ENCODE assay signal across 8 cellular contexts in genomic region chr12:68686262-68686594, GRCh38. TPM values are rescaled to one million over a fixed set of nuclear protein-coding genes. Genes with fewer than 3 reads are reported as not detected.
DNase-seq lines count a peak whose midpoint lies in the region; ATAC-seq and TF ChIP-seq lines count a peak whose summit lies in the region.

No MANE protein-coding gene starts in this region.

- CTCF ChIA-PET in CD4-positive, alpha-beta T cell (lab: Charles Lee): interaction anchor here (1.6 kb wide), 1 partner anchor 327 kb away, joined by 5 read pairs; no protein-coding TSS in a partner anchor

- no peaks in the 10 kb centered on the region for H3K9me3 ChIP-seq in CD4-positive, alpha-beta T cell (ENCODE audit: control insufficient read depth, low read length)
- no peaks in the 10 kb centered on the region for H3K9me3 ChIP-seq in neural cell (ENCODE audit: low read length)

- no peaks in the 10 kb centered on the region for H3K9me2 ChIP-seq in neural cell (ENCODE audit: insufficient read depth, low read length)

- peak overlapping the region; percentile 58 for H3K4me3 ChIP-seq in KMS-11 (IDR thresholded peaks at IDR 0.05; ENCODE audit: insufficient read depth, low read depth, low read length)
- H3K4me3 ChIP-seq in neural cell (ENCODE audit: low read length): peak overlapping the region; percentile 88

- DNase-seq in CD4-positive, alpha-beta T cell: no peak
- no peak for DNase-seq in NCI-H446 (lab: John Stamatoyannopoulos, UW)
- no peak for DNase-seq in KG1 (lab: John Stamatoyannopoulos, UW)
- DNase-seq in NOMO-1 treated with DMSO at 0.1 percent for 48 hours (lab: John Stamatoyannopoulos, UW; ENCODE audit: unreplicated experiment): no peak
- DNase-seq in OCI-M2 (lab: John Stamatoyannopoulos, UW; ENCODE audit: unreplicated experiment): no peak

- no peaks in the 10 kb centered on the region for H3K27me3 Mint-ChIP-seq in CD4-positive, alpha-beta T cell
- no peaks in the 10 kb centered on the region for H3K27me3 Mint-ChIP-seq in dendritic cell treated with granulocyte-macrophage colony-stimulating factor and Interleukin-4, amounts not matched to agents 40 ng/mL and 50 ng/mL, for 4 days

- H3K4me3 Mint-ChIP-seq in CD4-positive, alpha-beta T cell: peak overlapping the region; percentile 100
- peak overlapping the region; percentile 87 for H3K4me3 Mint-ChIP-seq in dendritic cell treated with granulocyte-macrophage colony-stimulating factor and Interleukin-4, amounts not matched to agents 40 ng/mL and 50 ng/mL, for 4 days

- H3K79me2 ChIP-seq in KMS-11 (ENCODE audit: insufficient read depth, low read depth) (peaks cover 29% of the 10 kb centered on the region), neural cell (replicated peaks; ENCODE audit: insufficient read depth, low read length) (peaks cover 19% of the 10 kb centered on the region)

- POLR2A ChIA-PET in CD4-positive, alpha-beta T cell (lab: Charles Lee): interaction anchor here (0.6 to 2.4 kb wide), 10 partner anchors 11 to 354 kb away, joined by 3 to 14 read pairs (median 4); partner anchors contain the start of genes MDM1, MDM2 and RAP1B

- TF ChIP-seq RAD21 in neural cell (conservative IDR thresholded peaks at IDR 0.05): no peak

- H3F3A ChIP-seq in neural cell (ENCODE audit: insufficient read depth, low read length, poor library complexity, severe bottlenecking): no peaks in the 10 kb centered on the region

- intact Hi-C loops in CD4-positive, alpha-beta T cell (cut with DNase I, micrococcal nuclease): loop anchor here in 1 of 2 experiments (5.0 kb wide), 1 partner anchor 444 kb away; no protein-coding TSS in a partner anchor
- intact Hi-C loops in dendritic cell treated with granulocyte-macrophage colony-stimulating factor and Interleukin-4, amounts not matched to agents 40 ng/mL and 50 ng/mL, for 4 days (cut with micrococcal nuclease): loop anchor here (2.0 kb wide), 1 partner anchor 353 kb away; the partner anchor contains the start of gene MDM1

- peak overlapping the region; percentile 72; the same call in 1 of the 2 replicates for H3K9ac ChIP-seq in KMS-11
- peak overlapping the region; percentile 60 for H3K9ac ChIP-seq in neural cell (ENCODE audit: low read length)

- peak overlapping the region; percentile 56 for H3K4me2 ChIP-seq in KMS-11
- peak overlapping the region; percentile 44 for H3K4me2 ChIP-seq in neural cell (ENCODE audit: low read length)

- peaks cover 41% of the 10 kb centered on the region for H3K36me3 Mint-ChIP-seq in CD4-positive, alpha-beta T cell (ENCODE audit: low read depth)
- peaks cover 15% of the 10 kb centered on the region for H3K36me3 Mint-ChIP-seq in dendritic cell treated with granulocyte-macrophage colony-stimulating factor and Interleukin-4, amounts not matched to agents 40 ng/mL and 50 ng/mL, for 4 days (ENCODE audit: low read depth)

- TF ChIP-seq CTCF in CD4-positive, alpha-beta T cell (IDR thresholded peaks at IDR 0.05): no peak
- TF ChIP-seq CTCF in KMS-11 (conservative IDR thresholded peaks at IDR 0.05; ENCODE audit: low read depth, low read length) (no peak), neural cell (IDR thresholded peaks at IDR 0.05; ENCODE audit: poor library complexity, severe bottlenecking) (no peak)

- H4K20me1 ChIP-seq in KMS-11 (ENCODE audit: insufficient read depth) (no peaks in the 10 kb centered on the region), neural cell (ENCODE audit: insufficient read depth) (no peaks in the 10 kb centered on the region)

- peaks cover 47% of the 10 kb centered on the region for H3K4me1 Mint-ChIP-seq in CD4-positive, alpha-beta T cell (ENCODE audit: low read depth)
- peaks cover 9% of the 10 kb centered on the region for H3K4me1 Mint-ChIP-seq in dendritic cell treated with granulocyte-macrophage colony-stimulating factor and Interleukin-4, amounts not matched to agents 40 ng/mL and 50 ng/mL, for 4 days (ENCODE audit: low read depth)

- no peaks in the 10 kb centered on the region for H3K27me3 ChIP-seq in CD4-positive, alpha-beta T cell (ENCODE audit: control insufficient read depth, insufficient read depth, low read length)
- H3K27me3 ChIP-seq in KMS-11 (ENCODE audit: insufficient read depth, low read depth) (no peaks in the 10 kb centered on the region), neural cell (ENCODE audit: insufficient read depth, low read depth, low read length) (no peaks in the 10 kb centered on the region)

- no peak for ATAC-seq in CD4-positive, alpha-beta T cell (ENCODE audit: poor library complexity)

- H2AFZ ChIP-seq in KMS-11 (ENCODE audit: low read depth): peak overlapping the region; percentile 84
- peak overlapping the region; percentile 68 for H2AFZ ChIP-seq in neural cell (ENCODE audit: low read depth, low read length)

- H3K27ac ChIP-seq in CD4-positive, alpha-beta T cell (ENCODE audit: low read depth, low read length): peak overlapping the region; percentile 65
- H3K27ac ChIP-seq in KMS-11 (peak overlapping the region; percentile 5; the same call in 1 of the 2 replicates), neural cell (ENCODE audit: low read length) (peak overlapping the region; percentile 20)

- H3K4me1 ChIP-seq in KMS-11 (ENCODE audit: low read depth, poor library complexity, severe bottlenecking): peaks cover 30% of the 10 kb centered on the region

- H3K27ac Mint-ChIP-seq in CD4-positive, alpha-beta T cell: peak overlapping the region; percentile 98
- peak overlapping the region; percentile 88 for H3K27ac Mint-ChIP-seq in dendritic cell treated with granulocyte-macrophage colony-stimulating factor and Interleukin-4, amounts not matched to agents 40 ng/mL and 50 ng/mL, for 4 days

- H3K36me3 ChIP-seq in KMS-11 (ENCODE audit: insufficient read depth) (no peaks in the 10 kb centered on the region; the same call in 1 of the 2 replicates), neural cell (ENCODE audit: insufficient read depth, low read length) (no peaks in the 10 kb centered on the region)

- no peak for TF ChIP-seq EP300 in neural cell (conservative IDR thresholded peaks at IDR 0.05; ENCODE audit: poor library complexity, severe bottlenecking)

- no peaks in the 10 kb centered on the region for H3K9me3 Mint-ChIP-seq in CD4-positive, alpha-beta T cell
- H3K9me3 Mint-ChIP-seq in dendritic cell treated with granulocyte-macrophage colony-stimulating factor and Interleukin-4, amounts not matched to agents 40 ng/mL and 50 ng/mL, for 4 days: no peaks in the 10 kb centered on the region

TF ChIP-seq in neural cell, 6 proteins besides CTCF, POLR2A, EP300 and RAD21:
- no peak for TF ChIP-seq POLR2AphosphoS5 (IDR thresholded peaks at IDR 0.05)
- TF ChIP-seq EZH2 (IDR thresholded peaks at IDR 0.05; ENCODE audit: borderline replicate concordance, insufficient read depth, low read length, poor library complexity, severe bottlenecking): no peak
- TF ChIP-seq TAF1 (IDR thresholded peaks at IDR 0.05; ENCODE audit: low read depth): no peak
- TF ChIP-seq MXI1 (conservative IDR thresholded peaks at IDR 0.05; ENCODE audit: poor library complexity, severe bottlenecking): no peak
- TF ChIP-seq SMC3 (conservative IDR thresholded peaks at IDR 0.05; ENCODE audit: poor library complexity): no peak
- TF ChIP-seq REST (IDR thresholded peaks at IDR 0.05; ENCODE audit: borderline replicate concordance): no peak
TF ChIP-seq in neural cell: peak in this region for 0.

RNA-seq across cellular contexts. Expression of gene NUP107, which starts 0.6 kb away (rescaled TPM):
- total RNA-seq in CD4-positive, alpha-beta T cell: 10 to 100 TPM; 37.2 to 38.7 TPM
- polyA plus RNA-seq in neural cell: 48.4 and 64.1 TPM in 2 replicates
- 70.2 and 78.4 TPM in 2 replicates for polyA minus RNA-seq in neural cell

RNA-seq across cellular contexts. Expression of gene SLC35E3, which starts 59.7 kb away (rescaled TPM):
- total RNA-seq in CD4-positive, alpha-beta T cell: 1 to 10 TPM; 3.5 to 6.1 TPM
- 6.2 and 10.5 TPM in 2 replicates for polyA plus RNA-seq in neural cell
- polyA minus RNA-seq in neural cell: 7.5 and 19.1 TPM in 2 replicates

Comparison
In these comparisons a context has a peak if more than half of its experiments do, and no peak if none do; other contexts are left out.
1. H3K27ac ChIP-seq: peak in every context shown above with its lines; median percentile 65 in CD4-positive, alpha-beta T cell; 20 in neural cell; 5 in KMS-11.